In genomic region chr13:55577847-55578210, GRCh38 we compare ENCODE assay signal across 20 cellular contexts.
"Had no signal": no experiment of that assay in that cellular context is flagged by ENCODE, and none has a peak within 500 bp of the region (broad histone marks: within the 10 kb centered on the region; RNA-seq: fewer than 3 reads in every experiment).

No MANE protein-coding gene starts in this region.

- DNase-seq: activated CD4-positive, alpha-beta T cell treated with anti-CD3 and anti-CD28 coated beads, Interleukin-2, amount 10 ng/mL, durations not matched to agents 7 days and 5 days; activated CD8-positive, alpha-beta T cell treated with anti-CD3 and anti-CD28 coated beads, Interleukin-2, amount 10 ng/mL, durations not matched to agents 7 days and 5 days; activated naive CD4-positive, alpha-beta T cell treated with anti-CD3 and anti-CD28 coated beads for 36 hours; activated T-cell treated with anti-CD3 and anti-CD28 coated beads, Interleukin-2, amount 50 U/mL, for 24 hours; body of pancreas; central memory CD4-positive, alpha-beta T cell; dorsolateral prefrontal cortex; erythroblast; foreskin melanocyte; kidney; ovary; psoas muscle; right cardiac atrium; T-helper 1 cell; T1000 had no signal

- H3K4me3 ChIP-seq: body of pancreas, dorsolateral prefrontal cortex, ovary, psoas muscle, tibial nerve had no signal

- FAIRE-seq: colon, kidney, urothelium cell line had no signal

- H3K36me3 ChIP-seq: ovary, tibial nerve had no signal

- H3K27ac ChIP-seq: body of pancreas, dorsolateral prefrontal cortex, ovary, psoas muscle, tibial nerve had no signal

- ATAC-seq: activated CD4-positive, CD25-positive, alpha-beta regulatory T cell treated with anti-CD3 and anti-CD28 coated beads, Interleukin-2, amount 50 U/mL, for 24 hours; activated CD8-positive, alpha-beta T cell treated with anti-CD3 and anti-CD28 coated beads, Interleukin-2, amount 10 ng/mL, durations not matched to agents 7 days and 5 days; body of pancreas; left lobe of liver; psoas muscle had no signal

- H3K27me3 ChIP-seq: body of pancreas, dorsolateral prefrontal cortex, ovary, tibial nerve had no signal

- H3K4me1 ChIP-seq: body of pancreas, psoas muscle, tibial nerve had no signal

- H3K9me3 ChIP-seq: body of pancreas, ovary, psoas muscle, tibial nerve had no signal
